ENCODE assay signal across 22 cellular contexts in genomic region chr16:28126684-28127620, GRCh38.
DNase-seq lines count a peak whose midpoint lies in the region; ATAC-seq and TF ChIP-seq lines count a peak whose summit lies in the region.
"Had no signal": no experiment of that assay in that cellular context is flagged by ENCODE, and none has a peak within 500 bp of the region (broad histone marks: within the 10 kb centered on the region; RNA-seq: fewer than 3 reads in every experiment).

No MANE protein-coding gene starts in this region.

- no peak for TF ChIP-seq EP300 in SK-N-SH (IDR thresholded peaks at IDR 0.05; ENCODE audit: borderline replicate concordance in 1 of 2, low read depth in 1 of 2, low read length in 1 of 2)
- peak in 1 of 4 donors; percentile 24 for TF ChIP-seq EP300 in upper lobe of left lung (IDR thresholded peaks at IDR 0.05)

- H3K27ac ChIP-seq in SK-N-SH (ENCODE audit: low read depth in 2 of 2, low read length in 1 of 2) (no peak overlapping the region), upper lobe of left lung (peak overlapping the region in 1 of 4 donors; percentile 53), left lung (no peak overlapping the region)
- H3K27ac ChIP-seq: breast epithelium had no signal

- no peaks in the 10 kb centered on the region for H3F3A ChIP-seq in SK-N-SH (replicated peaks; ENCODE audit: insufficient read depth)

- no peak for TF ChIP-seq RAD21 in SK-N-SH (IDR thresholded peaks at IDR 0.05; ENCODE audit: low read length)

- no peaks in the 10 kb centered on the region for H3K79me2 ChIP-seq in SK-N-SH (ENCODE audit: insufficient read depth)

- H3K4me3 ChIP-seq in SK-N-SH (ENCODE audit: low read depth in 2 of 2, low read length in 1 of 2): no peak overlapping the region
- H3K4me3 ChIP-seq in upper lobe of left lung: no peak overlapping the region
- H3K4me3 ChIP-seq in left lung: no peak overlapping the region
- H3K4me3 ChIP-seq: breast epithelium had no signal

- no peak overlapping the region for H3K4me2 ChIP-seq in SK-N-SH

- peaks cover 62 to 73% of the 10 kb centered on the region in 2 experiments for H3K36me3 ChIP-seq in SK-N-SH (replicated peaks in 1 of 2; ENCODE audit: control insufficient read depth in 1 of 2, insufficient read depth in 2 of 2, low read length in 1 of 2)
- H3K36me3 ChIP-seq in upper lobe of left lung: peaks cover 14 to 97% (median 75%) of the 10 kb centered on the region in 4 donors
- H3K36me3 ChIP-seq in left lung: peaks cover 0 to 100% of the 10 kb centered on the region in 2 donors

- 94% methylated on average over 14 of the region's 14 CpGs for WGBS in SK-N-SH (ENCODE audit: low lambda C conversion rate)
- 89 to 90% methylated on average over 14 of the region's 14 CpGs for WGBS in upper lobe of left lung, 2 donors

- no peak overlapping the region for H3K4me3 Mint-ChIP-seq in activated naive CD4-positive, alpha-beta T cell treated with anti-CD3 and anti-CD28 coated beads, Interleukin-2, amount 10 ng/mL, durations not matched to agents 7 days and 5 days
- no peak overlapping the region for H3K4me3 Mint-ChIP-seq in activated naive CD8-positive, alpha-beta T cell
- peak overlapping the region in 1 of 10 donors; percentile 63 for H3K4me3 Mint-ChIP-seq in naive thymus-derived CD8-positive, alpha-beta T cell
- H3K4me3 Mint-ChIP-seq: naive B cell had no signal

- no peaks in the 10 kb centered on the region for H3K9me3 ChIP-seq in SK-N-SH
- no peaks in the 10 kb centered on the region for H3K9me3 ChIP-seq in upper lobe of left lung
- no peaks in the 10 kb centered on the region for H3K9me3 ChIP-seq in left lung
- H3K9me3 ChIP-seq: breast epithelium had no signal

- no peak for TF ChIP-seq POLR2A in upper lobe of left lung (IDR thresholded peaks at IDR 0.05)

- H4K20me1 ChIP-seq in SK-N-SH (ENCODE audit: insufficient read depth): no peaks in the 10 kb centered on the region

- DNase-seq in activated naive CD4-positive, alpha-beta T cell treated with anti-CD3 and anti-CD28 coated beads, Interleukin-2, amount 10 ng/mL, durations not matched to agents 7 days and 5 days: no peak
- DNase-seq in activated naive CD4-positive, alpha-beta T cell treated with anti-CD3 and anti-CD28 coated beads, Interleukin-2, amount 50 U/mL, for 16 hours: no peak
- no peak for DNase-seq in naive thymus-derived CD8-positive, alpha-beta T cell
- no peak for DNase-seq in SK-N-SH
- DNase-seq in NCI-H774 (lab: John Stamatoyannopoulos, UW): no peak
- DNase-seq in upper lobe of left lung: no peak
- no peak for DNase-seq in left lung
- DNase-seq: ACHN; activated CD8-positive, alpha-beta memory T cell treated with anti-CD3 and anti-CD28 coated beads, Interleukin-2, amount 50 U/mL, for 48 hours; foreskin fibroblast; HCEC 1CT; mammary epithelial cell; naive B cell; NCI-H146; NCI-H2171 treated with DMSO at 0.1 percent for 48 hours; NCI-H526 treated with DMSO at 0.1 percent for 48 hours; OCI-M1; posterior cingulate gyrus; SHP77; stimulated activated CD4-positive, alpha-beta T cell treated with anti-CD3 and anti-CD28 coated beads, Interleukin-2, amount 100 ng/mL, for 24 hours had no signal

- H3K27ac Mint-ChIP-seq in activated naive CD4-positive, alpha-beta T cell treated with anti-CD3 and anti-CD28 coated beads, Interleukin-2, amount 10 ng/mL, durations not matched to agents 7 days and 5 days: peak overlapping the region; percentile 39
- peak overlapping the region; percentile 81 for H3K27ac Mint-ChIP-seq in activated naive CD8-positive, alpha-beta T cell
- H3K27ac Mint-ChIP-seq in naive thymus-derived CD8-positive, alpha-beta T cell: peak overlapping the region in 9 of 10 donors; percentile 36 to 90 (median 78)

- H3K27me3 ChIP-seq in SK-N-SH (ENCODE audit: insufficient read depth) (no peaks in the 10 kb centered on the region), upper lobe of left lung (no peaks in the 10 kb centered on the region), left lung (no peaks in the 10 kb centered on the region)
- H3K27me3 ChIP-seq: breast epithelium had no signal

- no peaks in the 10 kb centered on the region for H3K9me3 Mint-ChIP-seq in activated naive CD4-positive, alpha-beta T cell treated with anti-CD3 and anti-CD28 coated beads, Interleukin-2, amount 10 ng/mL, durations not matched to agents 7 days and 5 days
- no peaks in the 10 kb centered on the region for H3K9me3 Mint-ChIP-seq in activated naive CD8-positive, alpha-beta T cell (ENCODE audit: low read depth)
- no peaks in the 10 kb centered on the region for H3K9me3 Mint-ChIP-seq in naive thymus-derived CD8-positive, alpha-beta T cell
- H3K9me3 Mint-ChIP-seq: naive B cell had no signal

- H3K27me3 Mint-ChIP-seq in activated naive CD4-positive, alpha-beta T cell treated with anti-CD3 and anti-CD28 coated beads, Interleukin-2, amount 10 ng/mL, durations not matched to agents 7 days and 5 days: no peaks in the 10 kb centered on the region
- no peaks in the 10 kb centered on the region for H3K27me3 Mint-ChIP-seq in activated naive CD8-positive, alpha-beta T cell
- H3K27me3 Mint-ChIP-seq in naive thymus-derived CD8-positive, alpha-beta T cell: no peaks in the 10 kb centered on the region
- H3K27me3 Mint-ChIP-seq: naive B cell had no signal

- no peaks in the 10 kb centered on the region for H3K9me2 ChIP-seq in SK-N-SH

- peaks cover 3% of the 10 kb centered on the region for H3K4me1 Mint-ChIP-seq in activated naive CD4-positive, alpha-beta T cell treated with anti-CD3 and anti-CD28 coated beads, Interleukin-2, amount 10 ng/mL, durations not matched to agents 7 days and 5 days
- H3K4me1 Mint-ChIP-seq in activated naive CD8-positive, alpha-beta T cell (ENCODE audit: low read depth): peaks cover 15% of the 10 kb centered on the region
- peaks cover 0 to 39% (median 20%) of the 10 kb centered on the region in 4 donors for H3K4me1 Mint-ChIP-seq in naive thymus-derived CD8-positive, alpha-beta T cell

- H3K9ac ChIP-seq in SK-N-SH: no peak overlapping the region

- CTCF ChIA-PET in activated naive CD4-positive, alpha-beta T cell treated with anti-CD3 and anti-CD28 coated beads, Interleukin-2, amount 10 ng/mL, durations not matched to agents 7 days and 5 days (lab: Charles Lee): interaction anchor here (1.0 to 1.6 kb wide), 2 partner anchors 10 to 91 kb away, joined by 3 read pairs; no protein-coding TSS in a partner anchor
- CTCF ChIA-PET in SK-N-SH (lab: Yijun Ruan, JAX): no interaction called here

- H3K4me1 ChIP-seq in SK-N-SH (ENCODE audit: control insufficient read depth in 1 of 2, insufficient read depth in 2 of 2, low read depth in 1 of 2, low read length in 1 of 2) (no peaks in the 10 kb centered on the region), upper lobe of left lung (no peaks in the 10 kb centered on the region), left lung (no peaks in the 10 kb centered on the region)
- H3K4me1 ChIP-seq: breast epithelium had no signal

- no peak for TF ChIP-seq CTCF in SK-N-SH (IDR thresholded peaks at IDR 0.05)
- no peak for TF ChIP-seq CTCF in upper lobe of left lung (IDR thresholded peaks at IDR 0.05)
- no peak for TF ChIP-seq CTCF in left lung (IDR thresholded peaks at IDR 0.05)

- POLR2A ChIA-PET in naive thymus-derived CD8-positive, alpha-beta T cell (lab: Charles Lee): no interaction called here
- POLR2A ChIA-PET in SK-N-SH (lab: Yijun Ruan, JAX): no interaction called here

- no peak for ATAC-seq in naive thymus-derived CD8-positive, alpha-beta T cell
- ATAC-seq in upper lobe of left lung (ENCODE audit: low FRiP score in 2 of 2): no peak
- no peak for ATAC-seq in left lung

- H2AFZ ChIP-seq in SK-N-SH (ENCODE audit: low read depth): no peak overlapping the region

- intact Hi-C loops in left lung (cut with DNase I): no loop called here

- peaks cover 79% of the 10 kb centered on the region for H3K36me3 Mint-ChIP-seq in activated naive CD4-positive, alpha-beta T cell treated with anti-CD3 and anti-CD28 coated beads, Interleukin-2, amount 10 ng/mL, durations not matched to agents 7 days and 5 days
- peaks cover 2% of the 10 kb centered on the region for H3K36me3 Mint-ChIP-seq in activated naive CD8-positive, alpha-beta T cell
- peaks cover under 1 to 98% (median 19%) of the 10 kb centered on the region in 3 donors for H3K36me3 Mint-ChIP-seq in naive thymus-derived CD8-positive, alpha-beta T cell

TF ChIP-seq in SK-N-SH, 30 proteins besides CTCF, POLR2A, EP300 and RAD21:
- TF ChIP-seq USF1 (IDR thresholded peaks at IDR 0.05; ENCODE audit: borderline replicate concordance, low read depth) (no peak), RCOR1 (IDR thresholded peaks at IDR 0.05; ENCODE audit: low read length) (no peak), SMC3 (IDR thresholded peaks at IDR 0.05; ENCODE audit: low read depth, low read length) (no peak), GATA2 (CRISPR knock-in tag; IDR thresholded peaks at IDR 0.05) (no peak), JUND (IDR thresholded peaks at IDR 0.05) (no peak), TAF1 (IDR thresholded peaks at IDR 0.05; ENCODE audit: borderline replicate concordance, low read depth, low read length) (no peak), POLR2AphosphoS5 (IDR thresholded peaks at IDR 0.05; ENCODE audit: low read depth, low read length) (no peak), TEAD4 (IDR thresholded peaks at IDR 0.05; ENCODE audit: borderline replicate concordance, insufficient read depth) (no peak), NRF1 (IDR thresholded peaks at IDR 0.05; ENCODE audit: low read depth, low read length) (no peak), TCF12 (IDR thresholded peaks at IDR 0.05) (no peak)
- TF ChIP-seq, protein P1, sequence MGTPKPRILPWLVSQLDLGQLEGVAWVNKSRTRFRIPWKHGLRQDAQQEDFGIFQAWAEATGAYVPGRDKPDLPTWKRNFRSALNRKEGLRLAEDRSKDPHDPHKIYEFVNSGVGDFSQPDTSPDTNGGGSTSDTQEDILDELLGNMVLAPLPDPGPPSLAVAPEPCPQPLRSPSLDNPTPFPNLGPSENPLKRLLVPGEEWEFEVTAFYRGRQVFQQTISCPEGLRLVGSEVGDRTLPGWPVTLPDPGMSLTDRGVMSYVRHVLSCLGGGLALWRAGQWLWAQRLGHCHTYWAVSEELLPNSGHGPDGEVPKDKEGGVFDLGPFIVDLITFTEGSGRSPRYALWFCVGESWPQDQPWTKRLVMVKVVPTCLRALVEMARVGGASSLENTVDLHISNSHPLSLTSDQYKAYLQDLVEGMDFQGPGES (IDR thresholded peaks at IDR 0.05; ENCODE audit: low read depth, low read length): no peak
